ENCODE assay signal across 2 cellular contexts in genomic region chr3:139112230-139112558, GRCh38.
TF ChIP-seq lines count a peak whose summit lies in the region.

No MANE protein-coding gene starts in this region.

TF ChIP-seq in SK-N-SH treated with all-trans-retinoic acid at 6 μM for 48 hours, 23 proteins besides CTCF, POLR2A, EP300 and RAD21 (continued from another document):
- TF ChIP-seq TSHZ2 (CRISPR knock-in tag; IDR thresholded peaks at IDR 0.05): no peak
- no peak for TF ChIP-seq PATZ1 (CRISPR knock-in tag; IDR thresholded peaks at IDR 0.05; ENCODE audit: borderline replicate concordance)
- TF ChIP-seq ZFP30 (CRISPR knock-in tag; IDR thresholded peaks at IDR 0.05): no peak
- TF ChIP-seq TCF4 (CRISPR knock-in tag; IDR thresholded peaks at IDR 0.05; ENCODE audit: borderline replicate concordance): no peak
- TF ChIP-seq PPARA (CRISPR knock-in tag; IDR thresholded peaks at IDR 0.05; ENCODE audit: borderline replicate concordance): no peak
- no peak for TF ChIP-seq ZC3H10 (CRISPR knock-in tag; IDR thresholded peaks at IDR 0.05)
- no peak for TF ChIP-seq TOX (CRISPR knock-in tag; IDR thresholded peaks at IDR 0.05; ENCODE audit: borderline replicate concordance)
- TF ChIP-seq SNAI2 (CRISPR knock-in tag; IDR thresholded peaks at IDR 0.05): no peak
- TF ChIP-seq OSR1 (CRISPR knock-in tag; IDR thresholded peaks at IDR 0.05): no peak
- no peak for TF ChIP-seq CREB5 (CRISPR knock-in tag; IDR thresholded peaks at IDR 0.05; ENCODE audit: low read depth)

TF ChIP-seq in SK-N-SH, 30 proteins besides CTCF, POLR2A, EP300 and RAD21 (continued from another document):
- TF ChIP-seq ZBTB33 (IDR thresholded peaks at IDR 0.05; ENCODE audit: borderline replicate concordance, low read depth): no peak
- TF ChIP-seq FOXM1 (IDR thresholded peaks at IDR 0.05; ENCODE audit: low read depth): no peak
- no peak for TF ChIP-seq SIN3A (IDR thresholded peaks at IDR 0.05; ENCODE audit: borderline replicate concordance, low read depth, low read length)
- no peak for TF ChIP-seq MXI1 (IDR thresholded peaks at IDR 0.05; ENCODE audit: low read depth, low read length)
- TF ChIP-seq TCF12 (IDR thresholded peaks at IDR 0.05): no peak
- no peak for TF ChIP-seq RFX5 (IDR thresholded peaks at IDR 0.05; ENCODE audit: low read length)
- TF ChIP-seq ELF1 (IDR thresholded peaks at IDR 0.05): no peak
TF ChIP-seq in SK-N-SH: peak in this region for 0.
